ENCODE assay signal across 19 cellular contexts in genomic region chr11:3088806-3089205, GRCh38. TPM values are rescaled to one million over a fixed set of nuclear protein-coding genes. Genes with fewer than 3 reads are reported as not detected.
DNase-seq lines count a peak whose midpoint lies in the region; ATAC-seq and TF ChIP-seq lines count a peak whose summit lies in the region.
"Had no signal": no experiment of that assay in that cellular context is flagged by ENCODE, and none has a peak within 500 bp of the region (broad histone marks: within the 10 kb centered on the region; RNA-seq: fewer than 3 reads in every experiment).

No MANE protein-coding gene starts in this region.

- no peak overlapping the region for H3K27ac ChIP-seq in RWPE2 (ENCODE audit: poor library complexity, severe bottlenecking)
- H3K27ac ChIP-seq: 22Rv1, SK-N-MC had no signal

- peak; percentile 14 for DNase-seq in DMS53 (lab: John Stamatoyannopoulos, UW)
- no peak for DNase-seq in DMS53 treated with DMSO at 0.1 percent for 48 hours (lab: John Stamatoyannopoulos, UW; ENCODE audit: unreplicated experiment)
- peak; percentile 10 for DNase-seq in GM10248 (ENCODE audit: extremely low spot score)
- DNase-seq in RWPE2 (ENCODE audit: low spot score): peak; percentile 65
- peak; percentile 55 for DNase-seq in sciatic nerve (ENCODE audit: low spot score)
- DNase-seq in stimulated activated naive B cell treated with anti-CD40 and anti-IgM and Interleukin-4, amounts not matched to agents 10 μg/mL and 1 μg/mL and 100 μg/mL, for 72 hours: no peak
- no peak for DNase-seq in activated T-cell treated with anti-CD3 and anti-CD28 coated beads for 4 hours
- DNase-seq: C1 segment of cervical spinal cord, COR-L47, GOT3, MM.1S, NCI-H187 treated with DMSO at 0.1 percent for 48 hours, NCI-H2171, NCI-H524 treated with DMSO at 0.1 percent for 48 hours, OCI-M1, T-helper 1 cell had no signal

- H3K4me1 Mint-ChIP-seq in stimulated activated naive B cell treated with anti-CD40 and anti-IgM and Interleukin-4, amounts not matched to agents 10 μg/mL and 1 μg/mL and 100 μg/mL, for 72 hours: peaks cover 4 to 13% of the 10 kb centered on the region in 2 donors

- H3K27me3 ChIP-seq in RWPE2 (ENCODE audit: insufficient read depth, poor library complexity, severe bottlenecking): no peaks in the 10 kb centered on the region

- no peaks in the 10 kb centered on the region for H3K9me3 ChIP-seq in RWPE2 (ENCODE audit: severe bottlenecking)

- intact Hi-C loops in sciatic nerve (cut with DNase I): no loop called here

- H3K36me3 ChIP-seq in RWPE2 (ENCODE audit: low read depth): no peaks in the 10 kb centered on the region

- no peak overlapping the region for H3K4me3 ChIP-seq in RWPE2 (ENCODE audit: severe bottlenecking)
- H3K4me3 ChIP-seq: SK-N-MC had no signal

- CTCF ChIA-PET in GM10248 (lab: Yijun Ruan, JAX): interaction anchor here (1.3 to 4.9 kb wide), 5 partner anchors 13 to 556 kb away, joined by 3 to 115 read pairs (median 22); no protein-coding TSS in a partner anchor

- H3K36me3 Mint-ChIP-seq in stimulated activated naive B cell treated with anti-CD40 and anti-IgM and Interleukin-4, amounts not matched to agents 10 μg/mL and 1 μg/mL and 100 μg/mL, for 72 hours: no peaks in the 10 kb centered on the region

- H3K9me3 Mint-ChIP-seq in stimulated activated naive B cell treated with anti-CD40 and anti-IgM and Interleukin-4, amounts not matched to agents 10 μg/mL and 1 μg/mL and 100 μg/mL, for 72 hours: no peaks in the 10 kb centered on the region

- peaks cover 10 to 26% of the 10 kb centered on the region in 2 donors for H3K27me3 Mint-ChIP-seq in stimulated activated naive B cell treated with anti-CD40 and anti-IgM and Interleukin-4, amounts not matched to agents 10 μg/mL and 1 μg/mL and 100 μg/mL, for 72 hours

- TF ChIP-seq CTCF in GM10248 (IDR thresholded peaks at IDR 0.05; ENCODE audit: control extremely low read depth, extremely low read depth, low read depth, missing control alignments) (no peak), RWPE2 (IDR thresholded peaks at IDR 0.05; ENCODE audit: poor library complexity, severe bottlenecking) (no peak)

- POLR2A ChIA-PET in GM10248 (lab: Yijun Ruan, JAX): no interaction called here

- ATAC-seq in RWPE2 (ENCODE audit: low read depth) (no peak), sciatic nerve (no peak), HG03025 (IDR thresholded peaks at IDR 0.05; ENCODE audit: low FRiP score, unreplicated experiment) (no peak)
- ATAC-seq in stimulated activated naive B cell treated with anti-CD40 and anti-IgM and Interleukin-4, amounts not matched to agents 10 μg/mL and 1 μg/mL and 100 μg/mL, for 72 hours (replicated peaks): no peak

- peaks cover 6% of the 10 kb centered on the region for H3K4me1 ChIP-seq in RWPE2 (ENCODE audit: insufficient read depth, poor library complexity, severe bottlenecking)

- no peak overlapping the region for H3K4me3 Mint-ChIP-seq in stimulated activated naive B cell treated with anti-CD40 and anti-IgM and Interleukin-4, amounts not matched to agents 10 μg/mL and 1 μg/mL and 100 μg/mL, for 72 hours

- no peak overlapping the region for H3K27ac Mint-ChIP-seq in stimulated activated naive B cell treated with anti-CD40 and anti-IgM and Interleukin-4, amounts not matched to agents 10 μg/mL and 1 μg/mL and 100 μg/mL, for 72 hours

RNA-seq across cellular contexts. Expression of gene CARS1, which starts 31.6 kb away (rescaled TPM):
- total RNA-seq in sciatic nerve: 42.3 TPM

Comparison
In these comparisons a context has a peak if more than half of its experiments do, and no peak if none do; other contexts are left out.
1. DNase-seq: peak in DMS53 (single experiment), GM10248 (single experiment), RWPE2 (single experiment) and sciatic nerve (single experiment); none in DMS53 treated with DMSO at 0.1 percent for 48 hours (single experiment), stimulated activated naive B cell treated with anti-CD40 and anti-IgM and Interleukin-4, amounts not matched to agents 10 μg/mL and 1 μg/mL and 100 μg/mL, for 72 hours (single experiment) and activated T-cell treated with anti-CD3 and anti-CD28 coated beads for 4 hours (single experiment).